In the genomic region with DNA sequence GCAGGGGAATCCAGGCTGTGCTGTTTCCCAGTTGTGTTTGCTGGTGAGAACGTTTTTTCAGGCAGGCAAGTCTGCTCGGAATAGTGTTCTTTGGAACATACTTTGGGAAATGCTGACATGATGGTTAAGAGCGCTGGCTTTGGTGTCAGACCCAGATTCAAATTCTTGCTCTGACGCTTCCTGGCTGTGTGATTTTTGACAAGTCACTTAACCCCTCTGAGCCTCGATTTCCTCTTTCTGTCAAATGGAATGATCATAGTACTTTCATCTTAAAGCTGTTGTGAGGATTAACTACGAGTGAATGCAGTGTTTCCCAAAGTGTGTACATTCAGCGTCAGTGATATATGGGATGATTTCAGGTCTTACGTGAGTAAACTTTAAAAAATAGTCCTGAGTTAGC, we compare ENCODE assay signal across 21 cellular contexts. TPM values are rescaled to one million over a fixed set of nuclear protein-coding genes. Genes with fewer than 3 reads are reported as not detected.
DNase-seq lines count a peak whose midpoint lies in the region; ATAC-seq, FAIRE-seq and TF ChIP-seq lines count a peak whose summit lies in the region.
"Had no signal": no experiment of that assay in that cellular context is flagged by ENCODE, and none has a peak within 500 bp of the region (broad histone marks: within the 10 kb centered on the region; RNA-seq: fewer than 3 reads in every experiment).

No MANE protein-coding gene starts in this region.

- no peak overlapping the region for H3K4me3 ChIP-seq in astrocyte (ENCODE audit: insufficient read depth, low read depth, low read length)
- no peak overlapping the region for H3K4me3 ChIP-seq in osteoblast (ENCODE audit: insufficient read depth, low read length)
- H3K4me3 ChIP-seq: gastrocnemius medialis, uterus had no signal

- peaks cover 49% of the 10 kb centered on the region for H3K36me3 Mint-ChIP-seq in activated CD8-positive, alpha-beta memory T cell treated with anti-CD3 and anti-CD28 coated beads, Interleukin-2, amount 10 ng/mL, durations not matched to agents 7 days and 5 days
- H3K36me3 Mint-ChIP-seq in HFFc6 (ENCODE audit: low read depth) (peaks cover 39% of the 10 kb centered on the region), astrocyte (ENCODE audit: low read depth, unreplicated experiment) (peaks cover 32% of the 10 kb centered on the region), mesothelial cell of epicardium (peaks cover 33% of the 10 kb centered on the region)

- H3K36me3 ChIP-seq in astrocyte (ENCODE audit: insufficient read depth, low read length), result peaks cover 37% of the 10 kb centered on the region
- H3K36me3 ChIP-seq in osteoblast (ENCODE audit: insufficient read depth, low read length), result peaks cover 70% of the 10 kb centered on the region
- H3K36me3 ChIP-seq: uterus had no signal

- CTCF ChIA-PET in activated CD8-positive, alpha-beta memory T cell treated with anti-CD3 and anti-CD28 coated beads, Interleukin-2, amount 10 ng/mL, durations not matched to agents 7 days and 5 days (lab: Charles Lee), result interaction anchor here (0.6 to 1.1 kb wide), 2 partner anchors 30 to 254 kb away, joined by 3 read pairs; no protein-coding TSS in a partner anchor

- no peak for DNase-seq in activated CD8-positive, alpha-beta memory T cell treated with anti-CD3 and anti-CD28 coated beads, Interleukin-2, amount 10 ng/mL, durations not matched to agents 7 days and 5 days
- no peak for DNase-seq in activated CD8-positive, alpha-beta memory T cell treated with anti-CD3 and anti-CD28 coated beads, Interleukin-2, amount 50 U/mL, for 48 hours
- DNase-seq in HFFc6, result no peak
- no peak for DNase-seq in astrocyte (ENCODE audit: low read depth)
- peak; percentile 66 for DNase-seq in osteoblast (ENCODE audit: insufficient read length, low spot score, missing footprints)
- DNase-seq in GM19240 (ENCODE audit: insufficient read length, low spot score), result no peak
- no peak for DNase-seq in mesothelial cell of epicardium (ENCODE audit: low spot score in 2 of 2, unreplicated experiment in 2 of 2)
- DNase-seq in NOMO-1 treated with DMSO at 0.1 percent for 48 hours (lab: John Stamatoyannopoulos, UW; ENCODE audit: unreplicated experiment), result no peak
- DNase-seq: ACHN, anterior cingulate cortex, gastrocnemius medialis, GDM1, GOT3, Kasumi-1, left ventricle myocardium superior, NCI-H1105 treated with DMSO at 0.1 percent for 48 hours, NCI-H2171, NCI-H774, uterus had no signal

- H3K9me3 ChIP-seq in astrocyte (ENCODE audit: insufficient read depth, low read depth, low read length) (no peaks in the 10 kb centered on the region), osteoblast (ENCODE audit: low read depth, low read length) (no peaks in the 10 kb centered on the region)
- H3K9me3 ChIP-seq: gastrocnemius medialis, uterus had no signal

- no peak overlapping the region for H2AFZ ChIP-seq in astrocyte (ENCODE audit: low read depth, low read length)
- no peak overlapping the region for H2AFZ ChIP-seq in osteoblast (ENCODE audit: low read length)

- TF ChIP-seq CTCF in HFFc6 (IDR thresholded peaks at IDR 0.05) (no peak), astrocyte (IDR thresholded peaks at IDR 0.05; ENCODE audit: insufficient read depth, low read depth, low read length) (no peak), osteoblast (IDR thresholded peaks at IDR 0.05; ENCODE audit: extremely low read depth, low read depth, low read length) (no peak), mesothelial cell of epicardium (IDR thresholded peaks at IDR 0.05; ENCODE audit: unreplicated experiment) (no peak)

- H3K27ac ChIP-seq in astrocyte (ENCODE audit: low read depth, low read length) (no peak overlapping the region), osteoblast (ENCODE audit: low read depth, low read length) (no peak overlapping the region)
- H3K27ac ChIP-seq: gastrocnemius medialis, uterus had no signal

- H3K4me1 ChIP-seq in astrocyte (ENCODE audit: insufficient read depth, low read length) (peaks cover 23% of the 10 kb centered on the region), osteoblast (ENCODE audit: insufficient read depth, low read length) (peaks cover 23% of the 10 kb centered on the region)

- no peaks in the 10 kb centered on the region for H3K9me3 Mint-ChIP-seq in activated CD8-positive, alpha-beta memory T cell treated with anti-CD3 and anti-CD28 coated beads, Interleukin-2, amount 10 ng/mL, durations not matched to agents 7 days and 5 days (ENCODE audit: low read depth)
- H3K9me3 Mint-ChIP-seq in HFFc6, result no peaks in the 10 kb centered on the region
- no peaks in the 10 kb centered on the region for H3K9me3 Mint-ChIP-seq in astrocyte (ENCODE audit: unreplicated experiment)
- no peaks in the 10 kb centered on the region for H3K9me3 Mint-ChIP-seq in mesothelial cell of epicardium

- no peak for FAIRE-seq in astrocyte (lab: Jason Lieb, UNC)
- FAIRE-seq: colon, RCC 7860 had no signal

- no peak for ATAC-seq in activated CD8-positive, alpha-beta memory T cell treated with anti-CD3 and anti-CD28 coated beads, Interleukin-2, amount 10 ng/mL, durations not matched to agents 7 days and 5 days
- ATAC-seq: gastrocnemius medialis, left ventricle myocardium superior had no signal

- H3K79me2 ChIP-seq in astrocyte (ENCODE audit: insufficient read depth, low read length) (peaks cover 76% of the 10 kb centered on the region), osteoblast (ENCODE audit: insufficient read depth, low read length) (peaks cover 82% of the 10 kb centered on the region)

- H4K20me1 ChIP-seq in astrocyte (ENCODE audit: insufficient read depth, low read length), result peaks cover 75% of the 10 kb centered on the region
- peaks cover 69% of the 10 kb centered on the region for H4K20me1 ChIP-seq in osteoblast (ENCODE audit: insufficient read depth, low read length)

- no peak overlapping the region for H3K4me2 ChIP-seq in astrocyte (ENCODE audit: low read length)
- no peak overlapping the region for H3K4me2 ChIP-seq in osteoblast (ENCODE audit: insufficient read depth, low read length)

- H3K27me3 Mint-ChIP-seq in activated CD8-positive, alpha-beta memory T cell treated with anti-CD3 and anti-CD28 coated beads, Interleukin-2, amount 10 ng/mL, durations not matched to agents 7 days and 5 days, result no peaks in the 10 kb centered on the region
- H3K27me3 Mint-ChIP-seq in HFFc6 (ENCODE audit: insufficient read depth) (peaks cover 2% of the 10 kb centered on the region; the same call in 1 of the 2 replicates), astrocyte (ENCODE audit: low read depth, unreplicated experiment) (no peaks in the 10 kb centered on the region), mesothelial cell of epicardium (ENCODE audit: low read depth) (no peaks in the 10 kb centered on the region)

- peak overlapping the region; percentile 50 for H3K27ac Mint-ChIP-seq in activated CD8-positive, alpha-beta memory T cell treated with anti-CD3 and anti-CD28 coated beads, Interleukin-2, amount 10 ng/mL, durations not matched to agents 7 days and 5 days
- H3K27ac Mint-ChIP-seq in HFFc6 (0 out of 2 replicates have a peak overlapping the region, but pooled peaks have one; percentile 21), astrocyte (ENCODE audit: unreplicated experiment) (no peak overlapping the region), mesothelial cell of epicardium (no peak overlapping the region)

- no peak overlapping the region for H3K4me3 Mint-ChIP-seq in activated CD8-positive, alpha-beta memory T cell treated with anti-CD3 and anti-CD28 coated beads, Interleukin-2, amount 10 ng/mL, durations not matched to agents 7 days and 5 days
- H3K4me3 Mint-ChIP-seq in HFFc6 (0 out of 2 replicates have a peak overlapping the region, but pooled peaks have one; percentile 15), astrocyte (ENCODE audit: unreplicated experiment) (peak overlapping the region; percentile 69), mesothelial cell of epicardium (no peak overlapping the region)

- peak overlapping the region; percentile 22 for H3K9ac ChIP-seq in astrocyte (ENCODE audit: low read length)

- no peaks in the 10 kb centered on the region for H3K27me3 ChIP-seq in astrocyte (ENCODE audit: insufficient read depth, low read length)
- H3K27me3 ChIP-seq in osteoblast (ENCODE audit: insufficient read depth, low read length), result no peaks in the 10 kb centered on the region
- H3K27me3 ChIP-seq: gastrocnemius medialis, uterus had no signal

- peaks cover 38% of the 10 kb centered on the region for H3K4me1 Mint-ChIP-seq in activated CD8-positive, alpha-beta memory T cell treated with anti-CD3 and anti-CD28 coated beads, Interleukin-2, amount 10 ng/mL, durations not matched to agents 7 days and 5 days
- H3K4me1 Mint-ChIP-seq in HFFc6 (ENCODE audit: low read depth) (peaks cover 39% of the 10 kb centered on the region), astrocyte (ENCODE audit: low read depth, unreplicated experiment) (peaks cover 25% of the 10 kb centered on the region), mesothelial cell of epicardium (peaks cover 28% of the 10 kb centered on the region)

RNA-seq across cellular contexts. Expression of gene FBRS, which starts 4.8 kb away (rescaled TPM):
- 100 to 1,000 TPM; 102 to 142 TPM for total RNA-seq in activated CD8-positive, alpha-beta memory T cell treated with anti-CD3 and anti-CD28 coated beads, Interleukin-2, amount 10 ng/mL, durations not matched to agents 7 days and 5 days
- 10 to 100 TPM; 54.1 to 72.1 (median 64.5) TPM for total RNA-seq in HFFc6 (2021; fragmentation: NEBNext Ultra II Directional; extraction: Animal tissue kit (Norgen Biotek cat#: 25700))
- total RNA-seq in astrocyte (69.3 and 75.0 TPM in 2 replicates), osteoblast (24.5 and 30.8 TPM in 2 replicates), mesothelial cell of epicardium (93.0 to 98.4 TPM (median 97.5 TPM) in 3 replicates)

RNA-seq across cellular contexts. Expression of gene PRR14, which starts 12.3 kb away (rescaled TPM):
- 100 to 1,000 TPM; 111 to 116 TPM for total RNA-seq in activated CD8-positive, alpha-beta memory T cell treated with anti-CD3 and anti-CD28 coated beads, Interleukin-2, amount 10 ng/mL, durations not matched to agents 7 days and 5 days
- total RNA-seq in HFFc6 (2021; fragmentation: NEBNext Ultra II Directional; extraction: Animal tissue kit (Norgen Biotek cat#: 25700)), result 10 to 100 TPM; 26.8 to 34.6 (median 29.8) TPM
- total RNA-seq in astrocyte (27.3 and 32.1 TPM in 2 replicates), osteoblast (6.8 and 8.0 TPM in 2 replicates), mesothelial cell of epicardium (39.1 to 43.7 TPM (median 43.5 TPM) in 3 replicates)

RNA-seq across cellular contexts. Expression of gene SRCAP, which starts 35.9 kb away (rescaled TPM):
- 10 to 100 TPM; 86.3 to 93.3 TPM for total RNA-seq in activated CD8-positive, alpha-beta memory T cell treated with anti-CD3 and anti-CD28 coated beads, Interleukin-2, amount 10 ng/mL, durations not matched to agents 7 days and 5 days
- 10 to 100 TPM; 43.4 to 48.1 (median 45.9) TPM for total RNA-seq in HFFc6 (2021; fragmentation: NEBNext Ultra II Directional; extraction: Animal tissue kit (Norgen Biotek cat#: 25700))
- 48.2 and 50.4 TPM in 2 replicates for total RNA-seq in astrocyte
- 16.3 and 19.2 TPM in 2 replicates for total RNA-seq in osteoblast
- 74.2 to 79.7 TPM (median 74.8 TPM) in 3 replicates for total RNA-seq in mesothelial cell of epicardium

RNA-seq across cellular contexts. Expression of gene ZNF689, which starts 52.8 kb away (rescaled TPM):
- 10 to 100 TPM; 12.2 to 15.3 TPM for total RNA-seq in activated CD8-positive, alpha-beta memory T cell treated with anti-CD3 and anti-CD28 coated beads, Interleukin-2, amount 10 ng/mL, durations not matched to agents 7 days and 5 days
- total RNA-seq in HFFc6 (2021; fragmentation: NEBNext Ultra II Directional; extraction: Animal tissue kit (Norgen Biotek cat#: 25700)), result 1 to 10 TPM; 6.9 to 8.7 (median 7.5) TPM
- total RNA-seq in astrocyte (7.5 and 7.9 TPM in 2 replicates), osteoblast (7.1 and 8.3 TPM in 2 replicates), mesothelial cell of epicardium (12.1 to 13.7 TPM (median 12.4 TPM) in 3 replicates)

Comparison
In these comparisons a context has a peak if more than half of its experiments do, and no peak if none do; other contexts are left out.
1. H3K27ac Mint-ChIP-seq: peak in activated CD8-positive, alpha-beta memory T cell treated with anti-CD3 and anti-CD28 coated beads, Interleukin-2, amount 10 ng/mL, durations not matched to agents 7 days and 5 days (single experiment) and HFFc6 (single experiment); none in astrocyte (single experiment) and mesothelial cell of epicardium (single experiment).
2. H3K4me3 Mint-ChIP-seq: peak in HFFc6 (single experiment) and astrocyte (single experiment); none in activated CD8-positive, alpha-beta memory T cell treated with anti-CD3 and anti-CD28 coated beads, Interleukin-2, amount 10 ng/mL, durations not matched to agents 7 days and 5 days (single experiment) and mesothelial cell of epicardium (single experiment).